27 cellular contexts compared by ENCODE assay signal in the genomic region with DNA sequence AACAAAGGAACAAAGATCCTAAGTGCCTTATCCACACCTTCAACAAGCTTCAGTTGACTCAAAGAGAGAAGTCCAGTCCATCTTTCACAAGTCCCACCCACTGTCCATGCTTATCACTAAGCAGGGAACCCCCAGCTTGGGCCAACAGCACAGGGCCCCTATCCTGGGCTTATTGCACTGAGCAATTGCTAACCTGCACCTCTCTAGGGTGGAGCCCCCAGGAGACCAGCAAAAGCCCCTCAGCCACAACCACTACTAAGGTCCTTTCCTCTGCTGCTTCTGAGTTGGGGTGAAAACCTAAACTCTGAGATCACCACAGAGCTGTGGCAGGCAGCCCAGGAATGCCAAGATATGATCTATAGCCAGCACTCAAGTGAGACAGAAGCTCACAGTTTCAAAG.
"Had no signal": no experiment of that assay in that cellular context is flagged by ENCODE, and none has a peak within 500 bp of the region (broad histone marks: within the 10 kb centered on the region; RNA-seq: fewer than 3 reads in every experiment).

No MANE protein-coding gene starts in this region.

- H3K4me2 ChIP-seq: hepatocyte had no signal

- H3K36me3 Mint-ChIP-seq: memory B cell; naive thymus-derived CD8-positive, alpha-beta T cell; stimulated activated memory B cell treated with anti-CD40 and anti-IgM and Interleukin-4, amounts not matched to agents 10 μg/mL and 1 μg/mL and 100 μg/mL, for 72 hours had no signal

- ATAC-seq: foreskin keratinocyte; gastroesophageal sphincter; heart left ventricle; left lobe of liver; naive thymus-derived CD8-positive, alpha-beta T cell; pancreas; right lobe of liver; stimulated activated memory B cell treated with anti-CD40 and anti-IgM and Interleukin-4, amounts not matched to agents 10 μg/mL and 1 μg/mL and 100 μg/mL, for 72 hours; upper lobe of right lung had no signal

- H3K4me3 ChIP-seq: dorsolateral prefrontal cortex, esophagus muscularis mucosa, gastroesophageal sphincter, heart left ventricle, hepatocyte, lung, pancreas, right lobe of liver, suprapubic skin, transverse colon, upper lobe of right lung, vagina had no signal

- H3K4me1 Mint-ChIP-seq: memory B cell; naive thymus-derived CD8-positive, alpha-beta T cell; nephron progenitor cell; stimulated activated memory B cell treated with anti-CD40 and anti-IgM and Interleukin-4, amounts not matched to agents 10 μg/mL and 1 μg/mL and 100 μg/mL, for 72 hours had no signal

- H3K36me3 ChIP-seq: esophagus muscularis mucosa, gastroesophageal sphincter, heart left ventricle, pancreas, right lobe of liver, suprapubic skin, transverse colon, upper lobe of right lung, vagina had no signal

- DNase-seq: dorsolateral prefrontal cortex; effector CD4-positive, alpha-beta T cell; foreskin keratinocyte; heart left ventricle; kidney; midbrain; naive thymus-derived CD8-positive, alpha-beta T cell; nephron progenitor cell; nucleus accumbens; pancreas; right lobe of liver; small intestine; stimulated activated CD4-positive, alpha-beta T cell treated with anti-CD3 and anti-CD28 coated beads, Interleukin-2, amount 100 ng/mL, for 24 hours; stimulated activated CD4-positive, alpha-beta T cell treated with anti-CD3 and anti-CD28 coated beads, Interleukin-4, amount 100 ng/mL, for 24 hours; transverse colon; upper lobe of right lung had no signal

- H3K27ac ChIP-seq: dorsolateral prefrontal cortex, esophagus muscularis mucosa, foreskin keratinocyte, gastroesophageal sphincter, heart left ventricle, hepatocyte, pancreas, right lobe of liver, suprapubic skin, transverse colon, upper lobe of right lung, vagina had no signal

- H3K4me1 ChIP-seq: esophagus muscularis mucosa, foreskin keratinocyte, gastroesophageal sphincter, heart left ventricle, pancreas, right lobe of liver, suprapubic skin, transverse colon, upper lobe of right lung, vagina had no signal

- H3K9me3 ChIP-seq: gastroesophageal sphincter, heart left ventricle, pancreas, suprapubic skin, transverse colon, upper lobe of right lung, vagina had no signal

- H2AFZ ChIP-seq: hepatocyte had no signal

- H3K27me3 ChIP-seq: foreskin keratinocyte, gastroesophageal sphincter, hepatocyte, right lobe of liver, suprapubic skin, transverse colon, upper lobe of right lung, vagina had no signal

- H3K27ac Mint-ChIP-seq: memory B cell; naive thymus-derived CD8-positive, alpha-beta T cell; nephron progenitor cell; progenitor cell of endocrine pancreas; stimulated activated memory B cell treated with anti-CD40 and anti-IgM and Interleukin-4, amounts not matched to agents 10 μg/mL and 1 μg/mL and 100 μg/mL, for 72 hours; stimulated activated naive CD8-positive, alpha-beta T cell treated with anti-CD3 and anti-CD28 coated beads, Interleukin-15, Interleukin-2, amounts not matched to agents 100 ng/mL and 50 ng/mL, for 24 hours had no signal

- H3K79me2 ChIP-seq: hepatocyte had no signal

- H3K27me3 Mint-ChIP-seq: progenitor cell of endocrine pancreas; stimulated activated memory B cell treated with anti-CD40 and anti-IgM and Interleukin-4, amounts not matched to agents 10 μg/mL and 1 μg/mL and 100 μg/mL, for 72 hours had no signal

- H3K4me3 Mint-ChIP-seq: memory B cell; naive thymus-derived CD8-positive, alpha-beta T cell; nephron progenitor cell; stimulated activated memory B cell treated with anti-CD40 and anti-IgM and Interleukin-4, amounts not matched to agents 10 μg/mL and 1 μg/mL and 100 μg/mL, for 72 hours; stimulated activated naive CD8-positive, alpha-beta T cell treated with anti-CD3 and anti-CD28 coated beads, Interleukin-15, Interleukin-2, amounts not matched to agents 100 ng/mL and 50 ng/mL, for 24 hours had no signal

- H3K9me3 Mint-ChIP-seq: naive thymus-derived CD8-positive, alpha-beta T cell; stimulated activated memory B cell treated with anti-CD40 and anti-IgM and Interleukin-4, amounts not matched to agents 10 μg/mL and 1 μg/mL and 100 μg/mL, for 72 hours; stimulated activated naive CD8-positive, alpha-beta T cell treated with anti-CD3 and anti-CD28 coated beads, Interleukin-15, Interleukin-2, amounts not matched to agents 100 ng/mL and 50 ng/mL, for 24 hours had no signal
